1 cellular context compared by ENCODE assay signal in the genomic region with DNA sequence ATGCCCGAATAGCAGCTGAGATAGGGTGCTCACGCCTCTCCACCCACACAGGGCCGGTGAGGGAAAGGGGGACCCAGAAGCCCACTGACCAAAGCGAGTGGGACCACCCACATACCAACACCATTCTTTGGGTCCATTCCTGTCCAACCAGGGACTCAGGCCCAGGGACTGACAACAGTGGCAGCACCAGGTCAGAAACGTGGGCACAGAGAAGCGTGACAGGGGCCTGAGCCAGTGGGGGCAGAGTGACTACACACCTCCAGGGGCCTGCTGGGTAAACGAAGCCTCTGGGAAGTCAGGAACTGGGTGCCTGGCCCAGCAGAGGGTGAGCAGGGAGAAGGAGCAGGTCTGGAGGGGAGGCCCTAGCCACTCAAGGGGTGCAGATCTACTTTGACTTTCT.
TF ChIP-seq lines count a peak whose summit lies in the region.

No MANE protein-coding gene starts in this region.

TF ChIP-seq in HepG2, 621 proteins besides CTCF, POLR2A, EP300 and RAD21:
- TF ChIP-seq ZNF256 (CRISPR knock-in tag; conservative IDR thresholded peaks at IDR 0.05) (no peak), TFE3 (CRISPR knock-in tag; IDR thresholded peaks at IDR 0.05) (no peak), GABPB1 (CRISPR knock-in tag; IDR thresholded peaks at IDR 0.05) (no peak), PHF5A (CRISPR knock-in tag; IDR thresholded peaks at IDR 0.05; ENCODE audit: low read depth, unreplicated experiment) (no peak), JARID2 (CRISPR knock-in tag; IDR thresholded peaks at IDR 0.05; ENCODE audit: insufficient replicate concordance) (no peak), TRAFD1 (CRISPR knock-in tag; IDR thresholded peaks at IDR 0.05; ENCODE audit: borderline replicate concordance) (no peak)
